Comparison of ENCODE assay signal across 9 cellular contexts in the genomic region with DNA sequence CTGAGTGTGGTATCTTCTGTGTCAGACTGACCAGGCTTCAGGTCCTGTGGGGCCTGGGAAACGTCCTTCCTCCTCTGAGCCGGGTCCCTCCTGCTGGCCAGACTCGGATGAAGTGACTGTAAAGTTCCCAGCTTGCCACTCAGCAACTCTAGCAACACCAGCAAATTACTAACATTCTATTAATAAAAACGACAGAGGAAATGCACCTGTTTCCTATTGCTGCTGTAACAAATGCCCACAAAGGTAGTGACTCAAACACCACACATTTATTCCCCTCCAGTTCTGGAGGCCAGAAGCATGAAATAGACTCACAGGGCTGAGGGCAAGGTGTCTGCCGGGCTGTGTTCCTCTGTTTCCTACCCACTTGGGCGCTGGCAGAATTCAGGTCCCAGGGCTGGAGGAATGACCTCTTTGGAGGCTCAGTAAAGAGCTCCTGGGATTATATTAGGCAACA. TPM values are rescaled to one million over a fixed set of nuclear protein-coding genes. Genes with fewer than 3 reads are reported as not detected.
A peak's percentile ranks its signal among the peaks of the same experiment; 100 is the strongest.
DNase-seq lines count a peak whose midpoint lies in the region; ATAC-seq and TF ChIP-seq lines count a peak whose summit lies in the region.
"Had no signal": no experiment of that assay in that cellular context is flagged by ENCODE, and none has a peak within 500 bp of the region (broad histone marks: within the 10 kb centered on the region; RNA-seq: fewer than 3 reads in every experiment).

No MANE protein-coding gene starts in this region.

- no peak for DNase-seq in activated CD8-positive, alpha-beta T cell treated with anti-CD3 and anti-CD28 coated beads, Interleukin-2, amount 10 ng/mL, durations not matched to agents 7 days and 5 days
- DNase-seq in activated CD8-positive, alpha-beta T cell treated with anti-CD3 and anti-CD28 coated beads for 36 hours: no peak
- DNase-seq in SW480 (ENCODE audit: low spot score): peak; percentile 15
- DNase-seq in gastrocnemius medialis: peak in 1 of 2 donors; percentile 58
- no peak for DNase-seq in NCI-H1105 treated with DMSO at 0.1 percent for 48 hours (lab: John Stamatoyannopoulos, UW)
- no peak for DNase-seq in NCI-H345 treated with DMSO at 0.1 percent for 48 hours (lab: John Stamatoyannopoulos, UW; ENCODE audit: unreplicated experiment)
- DNase-seq in HuH-7.5 (ENCODE audit: low spot score): no peak

- POLR2A ChIA-PET in activated CD8-positive, alpha-beta T cell treated with anti-CD3 and anti-CD28 coated beads, Interleukin-2, amount 10 ng/mL, durations not matched to agents 7 days and 5 days (lab: Charles Lee): no interaction called here
- POLR2A ChIA-PET in activated CD8-positive, alpha-beta T cell treated with anti-CD3 and anti-CD28 coated beads for 36 hours (lab: Charles Lee): no interaction called here

- H3K27me3 Mint-ChIP-seq in activated CD8-positive, alpha-beta T cell treated with anti-CD3 and anti-CD28 coated beads, Interleukin-2, amount 10 ng/mL, durations not matched to agents 7 days and 5 days (ENCODE audit: low read depth): peaks cover 9% of the 10 kb centered on the region
- H3K27me3 Mint-ChIP-seq in activated CD8-positive, alpha-beta T cell treated with anti-CD3 and anti-CD28 coated beads for 36 hours: no peaks in the 10 kb centered on the region

- H3K9me3 ChIP-seq in gastrocnemius medialis: no peaks in the 10 kb centered on the region

- H3K4me1 Mint-ChIP-seq in activated CD8-positive, alpha-beta T cell treated with anti-CD3 and anti-CD28 coated beads, Interleukin-2, amount 10 ng/mL, durations not matched to agents 7 days and 5 days (ENCODE audit: low read depth): peaks cover 39% of the 10 kb centered on the region
- H3K4me1 Mint-ChIP-seq in activated CD8-positive, alpha-beta T cell treated with anti-CD3 and anti-CD28 coated beads for 36 hours (ENCODE audit: low read depth): peaks cover 31% of the 10 kb centered on the region

- no peak for TF ChIP-seq CTCF in activated CD8-positive, alpha-beta T cell treated with anti-CD3 and anti-CD28 coated beads for 36 hours (IDR thresholded peaks at IDR 0.05)
- peak in 1 of 5 experiments; percentile 11 for TF ChIP-seq CTCF in gastrocnemius medialis (IDR thresholded peaks at IDR 0.05 in 4 of 5, conservative IDR thresholded peaks at IDR 0.05 in 1 of 5)

- no peak overlapping the region for H3K27ac Mint-ChIP-seq in activated CD8-positive, alpha-beta T cell treated with anti-CD3 and anti-CD28 coated beads, Interleukin-2, amount 10 ng/mL, durations not matched to agents 7 days and 5 days
- no peak overlapping the region for H3K27ac Mint-ChIP-seq in activated CD8-positive, alpha-beta T cell treated with anti-CD3 and anti-CD28 coated beads for 36 hours

- H3K27ac ChIP-seq in gastrocnemius medialis: peak overlapping the region; percentile 58 to 82 (median 71)

- H3K36me3 ChIP-seq in gastrocnemius medialis: no peaks in the 10 kb centered on the region

- H3K4me1 ChIP-seq in gastrocnemius medialis: peaks cover 12 to 32% of the 10 kb centered on the region in 2 donors

- CTCF ChIA-PET in activated CD8-positive, alpha-beta T cell treated with anti-CD3 and anti-CD28 coated beads, Interleukin-2, amount 10 ng/mL, durations not matched to agents 7 days and 5 days (lab: Charles Lee): no interaction called here
- CTCF ChIA-PET in activated CD8-positive, alpha-beta T cell treated with anti-CD3 and anti-CD28 coated beads for 36 hours (lab: Charles Lee): interaction anchor here (1.8 to 4.1 kb wide), 2 partner anchors 20 to 94 kb away, joined by 4 to 26 read pairs; no protein-coding TSS in a partner anchor

- peak; percentile 29 for ATAC-seq in activated CD8-positive, alpha-beta T cell treated with anti-CD3 and anti-CD28 coated beads, Interleukin-2, amount 10 ng/mL, durations not matched to agents 7 days and 5 days
- ATAC-seq in activated CD8-positive, alpha-beta T cell treated with anti-CD3 and anti-CD28 coated beads for 36 hours: no peak
- peak; percentile 26 for ATAC-seq in HG03097 (IDR thresholded peaks at IDR 0.05; ENCODE audit: low FRiP score, unreplicated experiment)
- ATAC-seq in gastrocnemius medialis: peak; percentile 92 to 95

- H3K9me3 Mint-ChIP-seq in activated CD8-positive, alpha-beta T cell treated with anti-CD3 and anti-CD28 coated beads, Interleukin-2, amount 10 ng/mL, durations not matched to agents 7 days and 5 days (ENCODE audit: insufficient read depth): no peaks in the 10 kb centered on the region
- H3K9me3 Mint-ChIP-seq in activated CD8-positive, alpha-beta T cell treated with anti-CD3 and anti-CD28 coated beads for 36 hours: no peaks in the 10 kb centered on the region

- H3K4me3 Mint-ChIP-seq in activated CD8-positive, alpha-beta T cell treated with anti-CD3 and anti-CD28 coated beads, Interleukin-2, amount 10 ng/mL, durations not matched to agents 7 days and 5 days: no peak overlapping the region
- no peak overlapping the region for H3K4me3 Mint-ChIP-seq in activated CD8-positive, alpha-beta T cell treated with anti-CD3 and anti-CD28 coated beads for 36 hours

- peak; percentile 62 to 75 for TF ChIP-seq POLR2A in gastrocnemius medialis (IDR thresholded peaks at IDR 0.05)

- in situ Hi-C loops in gastrocnemius medialis (cut with MboI; ENCODE audit: low sequenced_read_pairs in 4 of 4): no loop called here

- peaks cover 0 to 2% (median 0%) of the 10 kb centered on the region in 3 donors for H3K27me3 ChIP-seq in gastrocnemius medialis

- intact Hi-C loops in activated CD8-positive, alpha-beta T cell treated with anti-CD3 and anti-CD28 coated beads for 36 hours (cut with micrococcal nuclease): no loop called here
- intact Hi-C loops in gastrocnemius medialis (cut with DNase I; ENCODE audit: low total_unique reads): no loop called here

- H3K4me3 ChIP-seq in gastrocnemius medialis: no peak overlapping the region

- H3K36me3 Mint-ChIP-seq in activated CD8-positive, alpha-beta T cell treated with anti-CD3 and anti-CD28 coated beads, Interleukin-2, amount 10 ng/mL, durations not matched to agents 7 days and 5 days (ENCODE audit: low read depth): no peaks in the 10 kb centered on the region
- no peaks in the 10 kb centered on the region for H3K36me3 Mint-ChIP-seq in activated CD8-positive, alpha-beta T cell treated with anti-CD3 and anti-CD28 coated beads for 36 hours (ENCODE audit: low read depth)

RNA-seq across cellular contexts. Expression of a gene that starts 48.8 kb away (rescaled TPM):
- not detected for total RNA-seq in activated CD8-positive, alpha-beta T cell treated with anti-CD3 and anti-CD28 coated beads, Interleukin-2, amount 10 ng/mL, durations not matched to agents 7 days and 5 days
- not detected for total RNA-seq in activated CD8-positive, alpha-beta T cell treated with anti-CD3 and anti-CD28 coated beads for 36 hours
- not detected for total RNA-seq in gastrocnemius medialis
- total RNA-seq: activated CD8-positive, alpha-beta memory T cell treated with anti-CD3 and anti-CD28 coated beads for 36 hours had no signal
